ENCODE assay signal across 29 cellular contexts in the genomic region with DNA sequence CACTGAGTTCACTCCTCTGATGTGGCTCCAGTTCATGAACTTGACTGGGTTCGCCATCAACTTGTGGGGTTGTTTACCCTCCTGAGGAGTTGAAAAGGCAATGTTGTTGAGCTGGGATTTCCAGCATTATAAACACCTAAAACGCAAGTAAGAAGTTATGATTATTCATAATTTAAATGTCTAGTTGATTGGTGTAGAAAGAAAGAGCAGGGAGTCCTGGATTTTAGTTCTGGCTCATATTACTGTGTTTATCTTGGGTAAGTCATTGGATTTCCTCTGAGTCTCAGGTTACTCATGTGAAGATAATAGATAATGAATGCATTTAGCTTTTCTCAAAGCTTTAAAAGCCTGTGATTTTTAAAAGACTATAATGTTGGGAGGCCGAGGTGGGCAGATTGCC.
A peak's percentile ranks its signal among the peaks of the same experiment; 100 is the strongest.
DNase-seq lines count a peak whose midpoint lies in the region; ATAC-seq, FAIRE-seq and TF ChIP-seq lines count a peak whose summit lies in the region.
"Had no signal": no experiment of that assay in that cellular context is flagged by ENCODE, and none has a peak within 500 bp of the region (broad histone marks: within the 10 kb centered on the region; RNA-seq: fewer than 3 reads in every experiment).

No MANE protein-coding gene starts in this region.

- intact Hi-C loops in right cardiac atrium (cut with DNase I): no loop called here

- no peak for FAIRE-seq in bronchial epithelial cell (lab: Jason Lieb, UNC)
- FAIRE-seq: A204.1, GM12878, TTC549 had no signal

- peaks cover 35% of the 10 kb centered on the region for H3K4me1 ChIP-seq in foreskin keratinocyte
- no peaks in the 10 kb centered on the region for H3K4me1 ChIP-seq in right cardiac atrium (ENCODE audit: control insufficient read depth, insufficient read depth, low read length)
- H3K4me1 ChIP-seq: BE2C, parathyroid adenoma had no signal

- no peak for TF ChIP-seq CTCF in bronchial epithelial cell (IDR thresholded peaks at IDR 0.05; ENCODE audit: insufficient read depth, low read length, severe bottlenecking)
- TF ChIP-seq CTCF in foreskin keratinocyte (conservative IDR thresholded peaks at IDR 0.05): no peak

- no peak for ATAC-seq in foreskin keratinocyte
- no peak for ATAC-seq in right cardiac atrium
- no peak for ATAC-seq in GM18519 (IDR thresholded peaks at IDR 0.05; ENCODE audit: low FRiP score, unreplicated experiment)
- ATAC-seq: activated T-cell treated with anti-CD3 and anti-CD28 coated beads, Interleukin-2, amount 50 U/mL, for 4 hours; GM12878; natural killer cell; sciatic nerve had no signal

- H3K27me3 ChIP-seq in bronchial epithelial cell (ENCODE audit: control insufficient read depth, insufficient read depth, low read length) (no peaks in the 10 kb centered on the region), foreskin keratinocyte (no peaks in the 10 kb centered on the region), right cardiac atrium (ENCODE audit: control insufficient read depth, insufficient read depth) (no peaks in the 10 kb centered on the region)
- H3K27me3 ChIP-seq: BE2C had no signal

- H3K4me3 ChIP-seq in bronchial epithelial cell (ENCODE audit: low read depth, low read length) (no peak overlapping the region), right cardiac atrium (ENCODE audit: low read length) (no peak overlapping the region)
- H3K4me3 ChIP-seq: GM12878 had no signal

- H3K9me3 ChIP-seq in right cardiac atrium (ENCODE audit: control insufficient read depth, low read length): no peaks in the 10 kb centered on the region
- H3K9me3 ChIP-seq: BE2C had no signal

- peak; percentile 19 for DNase-seq in NCI-H510A treated with DMSO at 0.1 percent for 48 hours (lab: John Stamatoyannopoulos, UW)
- DNase-seq in NCI-H510A (lab: John Stamatoyannopoulos, UW): no peak
- peak; percentile 34 for DNase-seq in NCI-H226
- DNase-seq in bronchial epithelial cell (ENCODE audit: low read depth): peak; percentile 74
- DNase-seq in foreskin keratinocyte: peak in 1 of 2 donors; percentile 15
- no peak for DNase-seq in right cardiac atrium
- no peak for DNase-seq in NCI-H1930 (lab: John Stamatoyannopoulos, UW)
- DNase-seq: activated CD8-positive, alpha-beta memory T cell treated with anti-CD3 and anti-CD28 coated beads for 24 hours; activated naive CD4-positive, alpha-beta T cell treated with Interleukin-2 at 50 U/mL for 16 hours; activated T-cell treated with anti-CD3 and anti-CD28 coated beads, Interleukin-2, amount 50 U/mL, for 4 hours; amygdala; BE2C; DMS79 treated with DMSO at 0.1 percent for 48 hours; head of caudate nucleus; left cardiac atrium; natural killer cell; NCI-H1105; NCI-H2171; NCI-H774; SIG-M5; stimulated activated CD4-positive, alpha-beta T cell treated with anti-CD3 and anti-CD28 coated beads, Interleukin-15, amount 100 ng/mL, for 24 hours; stimulated activated CD8-positive, alpha-beta memory T cell treated with anti-CD3 and anti-CD28 coated beads, Interleukin-4, amount 100 ng/mL, for 48 hours; T-helper 1 cell had no signal

- H3K36me3 ChIP-seq in bronchial epithelial cell (ENCODE audit: control insufficient read depth, insufficient read depth, low read length): no peaks in the 10 kb centered on the region
- H3K36me3 ChIP-seq: BE2C had no signal

- H3K27ac ChIP-seq in foreskin keratinocyte (peak overlapping the region; percentile 94), right cardiac atrium (ENCODE audit: low read length) (no peak overlapping the region)
- H3K27ac ChIP-seq: parathyroid adenoma had no signal

- WGBS in right cardiac atrium: 82% methylated on average over 3 of the region's 3 CpGs

Comparison
In these comparisons a context has a peak if more than half of its experiments do, and no peak if none do; other contexts are left out.
1. DNase-seq: peak in NCI-H510A treated with DMSO at 0.1 percent for 48 hours (single experiment), NCI-H226 (single experiment) and bronchial epithelial cell (single experiment); none in NCI-H510A (single experiment), right cardiac atrium (0 of 3) and NCI-H1930 (0 of 2).